1 cellular context compared by ENCODE assay signal in the genomic region with DNA sequence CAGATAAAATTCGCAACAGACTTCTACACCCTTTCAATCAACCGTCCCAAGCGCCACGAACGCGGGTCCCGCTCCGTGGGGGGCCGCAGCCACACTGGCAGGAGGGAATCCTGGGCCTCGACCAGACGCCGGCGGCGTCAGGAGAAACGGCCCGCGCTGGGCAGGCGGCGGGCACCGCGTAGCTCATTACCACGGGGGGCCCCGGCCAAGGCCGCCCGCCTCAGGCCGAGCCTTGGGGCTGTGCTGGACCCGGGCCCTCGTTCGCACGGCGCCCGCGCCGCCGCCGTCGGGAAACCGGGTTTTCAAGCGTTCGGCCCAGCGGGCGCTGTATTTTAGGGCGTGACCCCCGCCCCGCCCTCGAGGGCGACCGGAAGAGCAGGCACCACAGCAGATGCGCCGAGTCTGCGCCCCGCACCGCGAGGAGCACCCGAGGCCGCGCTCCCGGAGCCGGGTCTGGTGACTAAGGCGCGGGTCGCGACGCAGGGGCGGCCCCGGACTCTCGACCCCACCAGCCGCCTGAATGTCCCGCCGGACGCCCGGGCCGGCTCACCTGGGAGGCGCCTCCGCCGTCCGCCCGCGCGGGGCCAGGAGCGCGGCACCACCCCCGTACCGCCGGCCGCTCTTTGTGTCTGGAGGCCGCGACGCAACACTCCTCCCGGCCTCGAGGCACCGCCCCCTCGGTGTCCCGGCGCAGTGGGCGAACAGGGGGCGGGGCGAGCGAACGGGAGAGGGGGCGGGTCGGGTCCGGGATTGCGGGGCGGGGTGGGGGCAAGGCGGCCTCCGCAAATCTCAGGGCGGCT.
TF ChIP-seq lines count a peak whose summit lies in the region.

A gene (minus strand): TSS at position 627 of the 800 bp plus-strand sequence. CDS start 58,944 bp downstream, outside the sequence.

TF ChIP-seq in HepG2, 621 proteins besides CTCF, POLR2A, EP300 and RAD21 (continued from another document and continues in another):
- no peak for TF ChIP-seq NONO (IDR thresholded peaks at IDR 0.05)
- TF ChIP-seq NONO (CRISPR knock-in tag; conservative IDR thresholded peaks at IDR 0.05), result peak; percentile 63
- TF ChIP-seq, protein P1, sequence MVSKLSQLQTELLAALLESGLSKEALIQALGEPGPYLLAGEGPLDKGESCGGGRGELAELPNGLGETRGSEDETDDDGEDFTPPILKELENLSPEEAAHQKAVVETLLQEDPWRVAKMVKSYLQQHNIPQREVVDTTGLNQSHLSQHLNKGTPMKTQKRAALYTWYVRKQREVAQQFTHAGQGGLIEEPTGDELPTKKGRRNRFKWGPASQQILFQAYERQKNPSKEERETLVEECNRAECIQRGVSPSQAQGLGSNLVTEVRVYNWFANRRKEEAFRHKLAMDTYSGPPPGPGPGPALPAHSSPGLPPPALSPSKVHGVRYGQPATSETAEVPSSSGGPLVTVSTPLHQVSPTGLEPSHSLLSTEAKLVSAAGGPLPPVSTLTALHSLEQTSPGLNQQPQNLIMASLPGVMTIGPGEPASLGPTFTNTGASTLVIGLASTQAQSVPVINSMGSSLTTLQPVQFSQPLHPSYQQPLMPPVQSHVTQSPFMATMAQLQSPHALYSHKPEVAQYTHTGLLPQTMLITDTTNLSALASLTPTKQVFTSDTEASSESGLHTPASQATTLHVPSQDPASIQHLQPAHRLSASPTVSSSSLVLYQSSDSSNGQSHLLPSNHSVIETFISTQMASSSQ (IDR thresholded peaks at IDR 0.05; ENCODE audit: low read depth), result no peak
- TF ChIP-seq, protein P1 (CRISPR knock-in tag; IDR thresholded peaks at IDR 0.05; ENCODE audit: borderline replicate concordance), result peak; percentile 59; the same call in 1 of the 2 replicates
- TF ChIP-seq KDM1A (CRISPR knock-in tag; IDR thresholded peaks at IDR 0.05), result no peak; the same call in 1 of the 2 replicates
- TF ChIP-seq ZSCAN29 (CRISPR knock-in tag; conservative IDR thresholded peaks at IDR 0.05), result 0 out of 2 replicates have a peak, but pooled peaks have one; percentile 33
- TF ChIP-seq ARHGAP35 (CRISPR knock-in tag; IDR thresholded peaks at IDR 0.05; ENCODE audit: borderline replicate concordance), result 0 out of 2 replicates have a peak, but pooled peaks have one; percentile 68
- no peak for TF ChIP-seq MYNN (CRISPR knock-in tag; IDR thresholded peaks at IDR 0.05; ENCODE audit: low read depth)
- TF ChIP-seq SP5 (CRISPR knock-in tag; IDR thresholded peaks at IDR 0.05; ENCODE audit: borderline replicate concordance, low read depth), result 0 out of 2 replicates have a peak, but pooled peaks have one; percentile 7
- TF ChIP-seq, protein P2, sequence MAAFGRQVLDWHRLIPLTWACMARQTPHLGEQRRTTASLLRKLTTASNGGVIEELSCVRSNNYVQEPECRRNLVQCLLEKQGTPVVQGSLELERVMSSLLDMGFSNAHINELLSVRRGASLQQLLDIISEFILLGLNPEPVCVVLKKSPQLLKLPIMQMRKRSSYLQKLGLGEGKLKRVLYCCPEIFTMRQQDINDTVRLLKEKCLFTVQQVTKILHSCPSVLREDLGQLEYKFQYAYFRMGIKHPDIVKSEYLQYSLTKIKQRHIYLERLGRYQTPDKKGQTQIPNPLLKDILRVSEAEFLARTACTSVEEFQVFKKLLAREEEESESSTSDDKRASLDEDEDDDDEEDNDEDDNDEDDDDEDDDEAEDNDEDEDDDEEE (CRISPR knock-in tag; IDR thresholded peaks at IDR 0.05), result peak; percentile 95
- TF ChIP-seq, protein P3, sequence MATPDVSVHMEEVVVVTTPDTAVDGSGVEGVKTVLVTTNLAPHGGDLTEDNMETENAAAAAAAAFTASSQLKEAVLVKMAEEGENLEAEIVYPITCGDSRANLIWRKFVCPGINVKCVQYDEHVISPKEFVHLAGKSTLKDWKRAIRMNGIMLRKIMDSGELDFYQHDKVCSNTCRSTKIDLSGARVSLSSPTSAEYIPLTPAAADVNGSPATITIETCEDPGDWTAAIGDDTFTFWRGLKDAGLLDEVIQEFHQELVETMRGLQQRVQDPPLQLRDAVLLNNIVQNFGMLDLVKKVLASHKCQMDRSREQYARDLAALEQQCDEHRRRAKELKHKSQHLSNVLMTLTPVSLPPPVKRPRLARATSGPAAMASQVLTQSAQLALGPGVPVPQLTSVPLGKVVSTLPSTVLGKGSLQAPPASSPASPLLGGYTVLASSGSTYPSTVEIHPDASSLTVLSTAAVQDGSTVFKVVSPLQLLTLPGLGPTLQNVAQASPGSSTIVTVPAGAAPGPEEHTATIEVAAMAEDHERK (CRISPR knock-in tag; IDR thresholded peaks at IDR 0.05; ENCODE audit: low read depth), result no peak
- TF ChIP-seq, protein P4, sequence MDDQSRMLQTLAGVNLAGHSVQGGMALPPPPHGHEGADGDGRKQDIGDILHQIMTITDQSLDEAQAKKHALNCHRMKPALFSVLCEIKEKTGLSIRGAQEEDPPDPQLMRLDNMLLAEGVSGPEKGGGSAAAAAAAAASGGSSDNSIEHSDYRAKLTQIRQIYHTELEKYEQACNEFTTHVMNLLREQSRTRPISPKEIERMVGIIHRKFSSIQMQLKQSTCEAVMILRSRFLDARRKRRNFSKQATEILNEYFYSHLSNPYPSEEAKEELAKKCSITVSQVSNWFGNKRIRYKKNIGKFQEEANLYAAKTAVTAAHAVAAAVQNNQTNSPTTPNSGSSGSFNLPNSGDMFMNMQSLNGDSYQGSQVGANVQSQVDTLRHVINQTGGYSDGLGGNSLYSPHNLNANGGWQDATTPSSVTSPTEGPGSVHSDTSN (CRISPR knock-in tag; IDR thresholded peaks at IDR 0.05; ENCODE audit: borderline replicate concordance), result 0 out of 2 replicates have a peak, but pooled peaks have one; percentile 55
- TF ChIP-seq ZFP36 (IDR thresholded peaks at IDR 0.05; ENCODE audit: borderline replicate concordance, low read depth, low read length, partially characterized antibody), result no peak
- TF ChIP-seq, protein P5, sequence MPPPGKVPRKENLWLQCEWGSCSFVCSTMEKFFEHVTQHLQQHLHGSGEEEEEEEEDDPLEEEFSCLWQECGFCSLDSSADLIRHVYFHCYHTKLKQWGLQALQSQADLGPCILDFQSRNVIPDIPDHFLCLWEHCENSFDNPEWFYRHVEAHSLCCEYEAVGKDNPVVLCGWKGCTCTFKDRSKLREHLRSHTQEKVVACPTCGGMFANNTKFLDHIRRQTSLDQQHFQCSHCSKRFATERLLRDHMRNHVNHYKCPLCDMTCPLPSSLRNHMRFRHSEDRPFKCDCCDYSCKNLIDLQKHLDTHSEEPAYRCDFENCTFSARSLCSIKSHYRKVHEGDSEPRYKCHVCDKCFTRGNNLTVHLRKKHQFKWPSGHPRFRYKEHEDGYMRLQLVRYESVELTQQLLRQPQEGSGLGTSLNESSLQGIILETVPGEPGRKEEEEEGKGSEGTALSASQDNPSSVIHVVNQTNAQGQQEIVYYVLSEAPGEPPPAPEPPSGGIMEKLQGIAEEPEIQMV (CRISPR knock-in tag; IDR thresholded peaks at IDR 0.05; ENCODE audit: low read depth), result no peak
- no peak; the same call in 1 of the 2 replicates for TF ChIP-seq ZMAT3 (CRISPR knock-in tag; conservative IDR thresholded peaks at IDR 0.05)
- peak; percentile 40; the same call in 1 of the 2 replicates for TF ChIP-seq ZNF556 (CRISPR knock-in tag; IDR thresholded peaks at IDR 0.05; ENCODE audit: borderline replicate concordance)
- no peak; the same call in 1 of the 2 replicates for TF ChIP-seq ZNF775 (CRISPR knock-in tag; IDR thresholded peaks at IDR 0.05; ENCODE audit: borderline replicate concordance)
- peak; percentile 15 for TF ChIP-seq TBL1XR1 (IDR thresholded peaks at IDR 0.05; ENCODE audit: borderline replicate concordance, low read length, partially characterized antibody)
- no peak for TF ChIP-seq HOXA9 (CRISPR knock-in tag; IDR thresholded peaks at IDR 0.05; ENCODE audit: borderline replicate concordance)
- TF ChIP-seq FLYWCH1 (CRISPR knock-in tag; IDR thresholded peaks at IDR 0.05), result no peak
- no peak; the same call in 1 of the 2 replicates for TF ChIP-seq ZNF460 (CRISPR knock-in tag; IDR thresholded peaks at IDR 0.05; ENCODE audit: borderline replicate concordance)
- TF ChIP-seq ZNF335 (CRISPR knock-in tag; IDR thresholded peaks at IDR 0.05), result no peak
- TF ChIP-seq ZNF17 (CRISPR knock-in tag; IDR thresholded peaks at IDR 0.05), result no peak
- TF ChIP-seq, protein P6, sequence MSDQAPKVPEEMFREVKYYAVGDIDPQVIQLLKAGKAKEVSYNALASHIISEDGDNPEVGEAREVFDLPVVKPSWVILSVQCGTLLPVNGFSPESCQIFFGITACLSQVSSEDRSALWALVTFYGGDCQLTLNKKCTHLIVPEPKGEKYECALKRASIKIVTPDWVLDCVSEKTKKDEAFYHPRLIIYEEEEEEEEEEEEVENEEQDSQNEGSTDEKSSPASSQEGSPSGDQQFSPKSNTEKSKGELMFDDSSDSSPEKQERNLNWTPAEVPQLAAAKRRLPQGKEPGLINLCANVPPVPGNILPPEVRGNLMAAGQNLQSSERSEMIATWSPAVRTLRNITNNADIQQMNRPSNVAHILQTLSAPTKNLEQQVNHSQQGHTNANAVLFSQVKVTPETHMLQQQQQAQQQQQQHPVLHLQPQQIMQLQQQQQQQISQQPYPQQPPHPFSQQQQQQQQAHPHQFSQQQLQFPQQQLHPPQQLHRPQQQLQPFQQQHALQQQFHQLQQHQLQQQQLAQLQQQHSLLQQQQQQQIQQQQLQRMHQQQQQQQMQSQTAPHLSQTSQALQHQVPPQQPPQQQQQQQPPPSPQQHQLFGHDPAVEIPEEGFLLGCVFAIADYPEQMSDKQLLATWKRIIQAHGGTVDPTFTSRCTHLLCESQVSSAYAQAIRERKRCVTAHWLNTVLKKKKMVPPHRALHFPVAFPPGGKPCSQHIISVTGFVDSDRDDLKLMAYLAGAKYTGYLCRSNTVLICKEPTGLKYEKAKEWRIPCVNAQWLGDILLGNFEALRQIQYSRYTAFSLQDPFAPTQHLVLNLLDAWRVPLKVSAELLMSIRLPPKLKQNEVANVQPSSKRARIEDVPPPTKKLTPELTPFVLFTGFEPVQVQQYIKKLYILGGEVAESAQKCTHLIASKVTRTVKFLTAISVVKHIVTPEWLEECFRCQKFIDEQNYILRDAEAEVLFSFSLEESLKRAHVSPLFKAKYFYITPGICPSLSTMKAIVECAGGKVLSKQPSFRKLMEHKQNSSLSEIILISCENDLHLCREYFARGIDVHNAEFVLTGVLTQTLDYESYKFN (CRISPR knock-in tag; conservative IDR thresholded peaks at IDR 0.05), result peak; percentile 14; the same call in 1 of the 2 replicates
- TF ChIP-seq, protein P7, sequence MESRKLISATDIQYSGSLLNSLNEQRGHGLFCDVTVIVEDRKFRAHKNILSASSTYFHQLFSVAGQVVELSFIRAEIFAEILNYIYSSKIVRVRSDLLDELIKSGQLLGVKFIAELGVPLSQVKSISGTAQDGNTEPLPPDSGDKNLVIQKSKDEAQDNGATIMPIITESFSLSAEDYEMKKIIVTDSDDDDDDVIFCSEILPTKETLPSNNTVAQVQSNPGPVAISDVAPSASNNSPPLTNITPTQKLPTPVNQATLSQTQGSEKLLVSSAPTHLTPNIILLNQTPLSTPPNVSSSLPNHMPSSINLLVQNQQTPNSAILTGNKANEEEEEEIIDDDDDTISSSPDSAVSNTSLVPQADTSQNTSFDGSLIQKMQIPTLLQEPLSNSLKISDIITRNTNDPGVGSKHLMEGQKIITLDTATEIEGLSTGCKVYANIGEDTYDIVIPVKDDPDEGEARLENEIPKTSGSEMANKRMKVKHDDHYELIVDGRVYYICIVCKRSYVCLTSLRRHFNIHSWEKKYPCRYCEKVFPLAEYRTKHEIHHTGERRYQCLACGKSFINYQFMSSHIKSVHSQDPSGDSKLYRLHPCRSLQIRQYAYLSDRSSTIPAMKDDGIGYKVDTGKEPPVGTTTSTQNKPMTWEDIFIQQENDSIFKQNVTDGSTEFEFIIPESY (CRISPR knock-in tag; IDR thresholded peaks at IDR 0.05), result no peak
- TF ChIP-seq, protein P8, sequence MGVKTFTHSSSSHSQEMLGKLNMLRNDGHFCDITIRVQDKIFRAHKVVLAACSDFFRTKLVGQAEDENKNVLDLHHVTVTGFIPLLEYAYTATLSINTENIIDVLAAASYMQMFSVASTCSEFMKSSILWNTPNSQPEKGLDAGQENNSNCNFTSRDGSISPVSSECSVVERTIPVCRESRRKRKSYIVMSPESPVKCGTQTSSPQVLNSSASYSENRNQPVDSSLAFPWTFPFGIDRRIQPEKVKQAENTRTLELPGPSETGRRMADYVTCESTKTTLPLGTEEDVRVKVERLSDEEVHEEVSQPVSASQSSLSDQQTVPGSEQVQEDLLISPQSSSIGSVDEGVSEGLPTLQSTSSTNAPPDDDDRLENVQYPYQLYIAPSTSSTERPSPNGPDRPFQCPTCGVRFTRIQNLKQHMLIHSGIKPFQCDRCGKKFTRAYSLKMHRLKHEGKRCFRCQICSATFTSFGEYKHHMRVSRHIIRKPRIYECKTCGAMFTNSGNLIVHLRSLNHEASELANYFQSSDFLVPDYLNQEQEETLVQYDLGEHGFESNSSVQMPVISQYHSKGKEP (CRISPR knock-in tag; IDR thresholded peaks at IDR 0.05), result no peak
- TF ChIP-seq ZNF839 (CRISPR knock-in tag; IDR thresholded peaks at IDR 0.05; ENCODE audit: borderline replicate concordance), result peak; percentile 93; the same call in 1 of the 2 replicates
- TF ChIP-seq SRSF1 (optimal IDR thresholded peaks at IDR 0.05; ENCODE audit: low read depth, low read length), result peak; percentile 38
- no peak for TF ChIP-seq SIX1 (CRISPR knock-in tag; IDR thresholded peaks at IDR 0.05; ENCODE audit: borderline replicate concordance)
- peak; percentile 73 for TF ChIP-seq ZNF160 (CRISPR knock-in tag; IDR thresholded peaks at IDR 0.05)
- peak; percentile 83 for TF ChIP-seq SP4 (CRISPR knock-in tag; IDR thresholded peaks at IDR 0.05)
- no peak for TF ChIP-seq ARID2 (CRISPR knock-in tag; IDR thresholded peaks at IDR 0.05; ENCODE audit: borderline replicate concordance)
